In genomic region chr10:44467090-44467489, GRCh38 we compare ENCODE assay signal across 34 cellular contexts.
"Had no signal": no experiment of that assay in that cellular context is flagged by ENCODE, and none has a peak within 500 bp of the region (broad histone marks: within the 10 kb centered on the region; RNA-seq: fewer than 3 reads in every experiment).

No MANE protein-coding gene starts in this region.

- H3K27ac Mint-ChIP-seq: activated CD4-positive, alpha-beta memory T cell treated with anti-CD3 and anti-CD28 coated beads, Interleukin-2, amount 10 ng/mL, durations not matched to agents 7 days and 5 days; activated naive CD4-positive, alpha-beta T cell treated with anti-CD3 and anti-CD28 coated beads, Interleukin-2, amount 10 ng/mL, durations not matched to agents 7 days and 5 days; activated naive CD4-positive, alpha-beta T cell treated with anti-CD3 and anti-CD28 coated beads, Interleukin-2, amount 50 U/mL, for 72 hours; activated naive CD8-positive, alpha-beta T cell treated with anti-CD3 and anti-CD28 coated beads, Interleukin-2, amount 10 ng/mL, durations not matched to agents 7 days and 5 days; activated T-cell treated with anti-CD3 and anti-CD28 coated beads, Interleukin-2, amount 50 U/mL, for 24 hours; activated T-cell treated with anti-CD3 and anti-CD28 coated beads, Interleukin-2, amount 50 U/mL, for 72 hours; brain; effector memory CD8-positive, alpha-beta T cell; T-helper 17 cell; T-helper 2 cell treated with Interferon-gamma antibody and Interleukin-4, amounts not matched to agents 5 μg/mL and 100 μg/mL, for 36 hours; WTC11 had no signal

- H3K36me3 ChIP-seq: ascending aorta, breast epithelium, cardiac muscle cell, esophagus muscularis mucosa, gastrocnemius medialis had no signal

- FAIRE-seq: TTC549 had no signal

- ATAC-seq: activated naive CD4-positive, alpha-beta T cell treated with anti-CD3 and anti-CD28 coated beads, Interleukin-2, amount 50 U/mL, for 72 hours; activated T-cell treated with anti-CD3 and anti-CD28 coated beads, Interleukin-2, amount 50 U/mL, for 72 hours; effector memory CD8-positive, alpha-beta T cell; foreskin keratinocyte; gastrocnemius medialis; T-helper 17 cell; WTC11 had no signal

- H3K36me3 Mint-ChIP-seq: activated naive CD4-positive, alpha-beta T cell treated with anti-CD3 and anti-CD28 coated beads, Interleukin-2, amount 10 ng/mL, durations not matched to agents 7 days and 5 days; activated naive CD4-positive, alpha-beta T cell treated with anti-CD3 and anti-CD28 coated beads, Interleukin-2, amount 50 U/mL, for 72 hours; activated naive CD8-positive, alpha-beta T cell treated with anti-CD3 and anti-CD28 coated beads, Interleukin-2, amount 10 ng/mL, durations not matched to agents 7 days and 5 days; brain; WTC11 had no signal

- H3K27ac ChIP-seq: ascending aorta, breast epithelium, cardiac muscle cell, coronary artery, esophagus muscularis mucosa, foreskin keratinocyte, gastrocnemius medialis had no signal

- H3K9me3 Mint-ChIP-seq: activated CD4-positive, alpha-beta memory T cell treated with anti-CD3 and anti-CD28 coated beads, Interleukin-2, amount 10 ng/mL, durations not matched to agents 7 days and 5 days; activated naive CD4-positive, alpha-beta T cell treated with anti-CD3 and anti-CD28 coated beads, Interleukin-2, amount 50 U/mL, for 72 hours; activated naive CD8-positive, alpha-beta T cell treated with anti-CD3 and anti-CD28 coated beads, Interleukin-2, amount 10 ng/mL, durations not matched to agents 7 days and 5 days; activated T-cell treated with anti-CD3 and anti-CD28 coated beads, Interleukin-2, amount 50 U/mL, for 24 hours; T-helper 2 cell treated with Interferon-gamma antibody and Interleukin-4, amounts not matched to agents 5 μg/mL and 100 μg/mL, for 36 hours; WTC11 had no signal

- H3K4me3 ChIP-seq: ascending aorta, breast epithelium, cardiac muscle cell, coronary artery, esophagus muscularis mucosa, gastrocnemius medialis had no signal

- H3K4me1 Mint-ChIP-seq: activated CD4-positive, alpha-beta memory T cell treated with anti-CD3 and anti-CD28 coated beads, Interleukin-2, amount 10 ng/mL, durations not matched to agents 7 days and 5 days; activated naive CD4-positive, alpha-beta T cell treated with anti-CD3 and anti-CD28 coated beads, Interleukin-2, amount 10 ng/mL, durations not matched to agents 7 days and 5 days; activated naive CD8-positive, alpha-beta T cell treated with anti-CD3 and anti-CD28 coated beads, Interleukin-2, amount 10 ng/mL, durations not matched to agents 7 days and 5 days had no signal

- H3K4me1 ChIP-seq: ascending aorta, breast epithelium, foreskin keratinocyte had no signal

- H3K27me3 Mint-ChIP-seq: activated CD4-positive, alpha-beta memory T cell treated with anti-CD3 and anti-CD28 coated beads, Interleukin-2, amount 10 ng/mL, durations not matched to agents 7 days and 5 days; activated naive CD8-positive, alpha-beta T cell treated with anti-CD3 and anti-CD28 coated beads, Interleukin-2, amount 10 ng/mL, durations not matched to agents 7 days and 5 days had no signal

- H3K4me3 Mint-ChIP-seq: activated CD4-positive, alpha-beta memory T cell treated with anti-CD3 and anti-CD28 coated beads, Interleukin-2, amount 10 ng/mL, durations not matched to agents 7 days and 5 days; activated naive CD4-positive, alpha-beta T cell treated with anti-CD3 and anti-CD28 coated beads, Interleukin-2, amount 10 ng/mL, durations not matched to agents 7 days and 5 days; activated naive CD8-positive, alpha-beta T cell treated with anti-CD3 and anti-CD28 coated beads, Interleukin-2, amount 10 ng/mL, durations not matched to agents 7 days and 5 days; activated T-cell treated with anti-CD3 and anti-CD28 coated beads, Interleukin-2, amount 50 U/mL, for 24 hours; activated T-cell treated with anti-CD3 and anti-CD28 coated beads, Interleukin-2, amount 50 U/mL, for 72 hours; brain; effector memory CD8-positive, alpha-beta T cell; T-helper 17 cell; T-helper 2 cell treated with Interferon-gamma antibody and Interleukin-4, amounts not matched to agents 5 μg/mL and 100 μg/mL, for 36 hours; WTC11 had no signal

- H3K9me3 ChIP-seq: ascending aorta, breast epithelium, esophagus muscularis mucosa, gastrocnemius medialis had no signal

- DNase-seq: activated CD4-positive, alpha-beta memory T cell treated with anti-CD3 and anti-CD28 coated beads, Interleukin-2, amount 10 ng/mL, durations not matched to agents 7 days and 5 days; activated CD4-positive, alpha-beta T cell treated with anti-CD3 and anti-CD28 coated beads for 1 hour; activated CD4-positive, alpha-beta T cell treated with anti-CD3 and anti-CD28 coated beads for 4 hours; activated CD4-positive, alpha-beta T cell treated with anti-CD3 and anti-CD28 coated beads, Interleukin-2, amount 50 U/mL, for 1 hour; activated CD8-positive, alpha-beta memory T cell treated with anti-CD3 and anti-CD28 coated beads, Interleukin-2, amount 50 U/mL, for 48 hours; activated gamma-delta T cell; activated naive CD4-positive, alpha-beta T cell; activated naive CD4-positive, alpha-beta T cell treated with anti-CD3 and anti-CD28 coated beads, Interleukin-2, amount 10 ng/mL, durations not matched to agents 7 days and 5 days; activated naive CD8-positive, alpha-beta T cell treated with anti-CD3 and anti-CD28 coated beads, Interleukin-2, amount 10 ng/mL, durations not matched to agents 7 days and 5 days; activated T-cell treated with anti-CD3 and anti-CD28 coated beads for 4 hours; activated T-cell treated with anti-CD3 and anti-CD28 coated beads, Interleukin-2, amount 50 U/mL, for 24 hours; activated T-cell treated with anti-CD3 and anti-CD28 coated beads, Interleukin-2, amount 50 U/mL, for 72 hours; central memory CD4-positive, alpha-beta T cell; cerebellar nuclear complex; dermis blood vessel endothelial cell; effector CD4-positive, alpha-beta T cell; effector memory CD8-positive, alpha-beta T cell; erythroblast; foreskin keratinocyte; gastrocnemius medialis; glutamatergic neuron; T-helper 1 cell; T-helper 17 cell; T1000 had no signal
